ENCODE assay signal across 1 cellular context in the genomic region with DNA sequence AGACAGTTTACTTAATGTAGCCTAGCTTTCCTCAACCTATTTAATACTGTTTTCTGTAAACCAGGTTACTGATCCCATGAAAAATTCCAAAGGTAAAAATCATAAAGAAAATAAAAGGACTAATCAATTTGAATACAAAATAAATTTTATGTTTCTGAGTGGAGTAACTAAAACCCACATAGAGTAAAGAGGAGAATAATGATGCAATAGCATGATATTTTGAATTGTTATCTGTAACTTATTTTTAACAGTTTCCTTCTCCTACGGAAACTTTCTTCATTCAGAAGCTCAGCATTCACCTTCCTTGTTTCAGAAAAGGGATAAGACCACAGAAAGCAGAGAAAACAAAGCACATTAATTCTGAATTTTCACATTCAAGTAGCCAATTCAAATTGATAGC.
TF ChIP-seq lines count a peak whose summit lies in the region.

No MANE protein-coding gene starts in this region.

TF ChIP-seq in K562, 482 proteins besides CTCF, POLR2A, EP300 and RAD21:
- TF ChIP-seq, protein P1, sequence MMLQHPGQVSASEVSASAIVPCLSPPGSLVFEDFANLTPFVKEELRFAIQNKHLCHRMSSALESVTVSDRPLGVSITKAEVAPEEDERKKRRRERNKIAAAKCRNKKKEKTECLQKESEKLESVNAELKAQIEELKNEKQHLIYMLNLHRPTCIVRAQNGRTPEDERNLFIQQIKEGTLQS (IDR thresholded peaks at IDR 0.05) = peak; percentile 69
- TF ChIP-seq, protein P1 (CRISPR knock-in tag; conservative IDR thresholded peaks at IDR 0.05) = no peak
- no peak for TF ChIP-seq NCOR1 (IDR thresholded peaks at IDR 0.05)
- TF ChIP-seq ZNF77 (CRISPR knock-in tag; IDR thresholded peaks at IDR 0.05) = no peak
- TF ChIP-seq, protein P2, sequence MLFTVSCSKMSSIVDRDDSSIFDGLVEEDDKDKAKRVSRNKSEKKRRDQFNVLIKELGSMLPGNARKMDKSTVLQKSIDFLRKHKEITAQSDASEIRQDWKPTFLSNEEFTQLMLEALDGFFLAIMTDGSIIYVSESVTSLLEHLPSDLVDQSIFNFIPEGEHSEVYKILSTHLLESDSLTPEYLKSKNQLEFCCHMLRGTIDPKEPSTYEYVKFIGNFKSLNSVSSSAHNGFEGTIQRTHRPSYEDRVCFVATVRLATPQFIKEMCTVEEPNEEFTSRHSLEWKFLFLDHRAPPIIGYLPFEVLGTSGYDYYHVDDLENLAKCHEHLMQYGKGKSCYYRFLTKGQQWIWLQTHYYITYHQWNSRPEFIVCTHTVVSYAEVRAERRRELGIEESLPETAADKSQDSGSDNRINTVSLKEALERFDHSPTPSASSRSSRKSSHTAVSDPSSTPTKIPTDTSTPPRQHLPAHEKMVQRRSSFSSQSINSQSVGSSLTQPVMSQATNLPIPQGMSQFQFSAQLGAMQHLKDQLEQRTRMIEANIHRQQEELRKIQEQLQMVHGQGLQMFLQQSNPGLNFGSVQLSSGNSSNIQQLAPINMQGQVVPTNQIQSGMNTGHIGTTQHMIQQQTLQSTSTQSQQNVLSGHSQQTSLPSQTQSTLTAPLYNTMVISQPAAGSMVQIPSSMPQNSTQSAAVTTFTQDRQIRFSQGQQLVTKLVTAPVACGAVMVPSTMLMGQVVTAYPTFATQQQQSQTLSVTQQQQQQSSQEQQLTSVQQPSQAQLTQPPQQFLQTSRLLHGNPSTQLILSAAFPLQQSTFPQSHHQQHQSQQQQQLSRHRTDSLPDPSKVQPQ (CRISPR knock-in tag; IDR thresholded peaks at IDR 0.05; ENCODE audit: borderline replicate concordance) = no peak
- TF ChIP-seq LCOR (CRISPR knock-in tag; IDR thresholded peaks at IDR 0.05) = no peak
- TF ChIP-seq ZBTB7A (IDR thresholded peaks at IDR 0.05; ENCODE audit: borderline replicate concordance, control insufficient read depth, low read depth, low read length) = no peak
- peak in 1 of 2 experiments; percentile 25; a peak in 1 of 4 replicates for TF ChIP-seq TRIM24 (IDR thresholded peaks at IDR 0.05)
- no peak for TF ChIP-seq CREBBP (IDR thresholded peaks at IDR 0.05; ENCODE audit: low read depth, low read length)
- TF ChIP-seq HNRNPL (IDR thresholded peaks at IDR 0.05; ENCODE audit: low read depth, low read length) = no peak
- no peak for TF ChIP-seq NCOA4 (IDR thresholded peaks at IDR 0.05; ENCODE audit: partially characterized antibody)
- TF ChIP-seq, protein P3, sequence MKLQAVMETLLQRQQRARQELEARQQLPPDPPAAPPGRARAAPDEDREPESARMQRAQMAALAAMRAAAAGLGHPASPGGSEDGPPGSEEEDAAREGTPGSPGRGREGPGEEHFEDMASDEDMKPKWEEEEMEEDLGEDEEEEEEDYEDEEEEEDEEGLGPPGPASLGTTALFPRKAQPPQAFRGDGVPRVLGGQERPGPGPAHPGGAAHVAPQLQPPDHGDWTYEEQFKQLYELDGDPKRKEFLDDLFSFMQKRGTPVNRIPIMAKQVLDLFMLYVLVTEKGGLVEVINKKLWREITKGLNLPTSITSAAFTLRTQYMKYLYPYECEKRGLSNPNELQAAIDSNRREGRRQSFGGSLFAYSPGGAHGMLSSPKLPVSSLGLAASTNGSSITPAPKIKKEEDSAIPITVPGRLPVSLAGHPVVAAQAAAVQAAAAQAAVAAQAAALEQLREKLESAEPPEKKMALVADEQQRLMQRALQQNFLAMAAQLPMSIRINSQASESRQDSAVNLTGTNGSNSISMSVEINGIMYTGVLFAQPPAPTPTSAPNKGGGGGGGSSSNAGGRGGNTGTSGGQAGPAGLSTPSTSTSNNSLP (IDR thresholded peaks at IDR 0.05; ENCODE audit: borderline replicate concordance, low read depth, low read length) = no peak
- no peak for TF ChIP-seq ADNP (tag; IDR thresholded peaks at IDR 0.05)
- no peak for TF ChIP-seq PPARD (CRISPR knock-in tag; IDR thresholded peaks at IDR 0.05)
- 0 out of 2 replicates have a peak, but pooled peaks have one; percentile 32 for TF ChIP-seq ZSCAN32 (CRISPR knock-in tag; IDR thresholded peaks at IDR 0.05)
- TF ChIP-seq CEBPG (CRISPR knock-in tag; IDR thresholded peaks at IDR 0.05) = no peak
- TF ChIP-seq CEBPG (tag; conservative IDR thresholded peaks at IDR 0.05 in 1 of 2, IDR thresholded peaks at IDR 0.05 in 1 of 2) = peak in 1 of 2 experiments; percentile 71; a peak in 2 of 4 replicates
- TF ChIP-seq SMARCB1 (IDR thresholded peaks at IDR 0.05; ENCODE audit: insufficient read length, low read depth) = no peak
- TF ChIP-seq, protein P4, sequence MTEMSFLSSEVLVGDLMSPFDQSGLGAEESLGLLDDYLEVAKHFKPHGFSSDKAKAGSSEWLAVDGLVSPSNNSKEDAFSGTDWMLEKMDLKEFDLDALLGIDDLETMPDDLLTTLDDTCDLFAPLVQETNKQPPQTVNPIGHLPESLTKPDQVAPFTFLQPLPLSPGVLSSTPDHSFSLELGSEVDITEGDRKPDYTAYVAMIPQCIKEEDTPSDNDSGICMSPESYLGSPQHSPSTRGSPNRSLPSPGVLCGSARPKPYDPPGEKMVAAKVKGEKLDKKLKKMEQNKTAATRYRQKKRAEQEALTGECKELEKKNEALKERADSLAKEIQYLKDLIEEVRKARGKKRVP (CRISPR knock-in tag; IDR thresholded peaks at IDR 0.05) = peak; percentile 55; the same call in 1 of the 2 replicates
